8 cellular contexts compared by ENCODE assay signal in genomic region chr6:43263314-43264178, GRCh38. TPM values are rescaled to one million over a fixed set of nuclear protein-coding genes. Genes with fewer than 3 reads are reported as not detected.
DNase-seq lines count a peak whose midpoint lies in the region; ATAC-seq and TF ChIP-seq lines count a peak whose summit lies in the region.

No MANE protein-coding gene starts in this region.

- DNase-seq in GM13976 (ENCODE audit: low spot score), result peak; percentile 95
- DNase-seq in OCI-LY7 (ENCODE audit: low spot score), result peak; percentile 83
- DNase-seq in activated T-cell treated with anti-CD3 and anti-CD28 coated beads for 48 hours (ENCODE audit: low read depth), result peak; percentile 71
- peak; percentile 10 for DNase-seq in esophagus squamous epithelium (lab: John Stamatoyannopoulos, UW)
- DNase-seq in stimulated activated naive CD8-positive, alpha-beta T cell treated with anti-CD3 and anti-CD28 coated beads, Interleukin-15, amount 100 ng/mL, for 72 hours, result peak; percentile 68 to 76
- DNase-seq in NCI-H2171 treated with DMSO at 0.1 percent for 48 hours (lab: John Stamatoyannopoulos, UW), result no peak

- no peak for TF ChIP-seq POLR2A in esophagus squamous epithelium (IDR thresholded peaks at IDR 0.05)

- peaks cover 0 to 14% (median 0%) of the 10 kb centered on the region in 4 donors for H3K27me3 ChIP-seq in esophagus squamous epithelium

- H3K27me3 Mint-ChIP-seq in nephron (ENCODE audit: low read depth), result peaks cover 25% of the 10 kb centered on the region
- H3K27me3 Mint-ChIP-seq in stimulated activated naive CD8-positive, alpha-beta T cell treated with anti-CD3 and anti-CD28 coated beads, Interleukin-15, amount 100 ng/mL, for 72 hours, result peaks cover 5% of the 10 kb centered on the region

- H3K9me3 Mint-ChIP-seq in nephron, result no peaks in the 10 kb centered on the region
- H3K9me3 Mint-ChIP-seq in stimulated activated naive CD8-positive, alpha-beta T cell treated with anti-CD3 and anti-CD28 coated beads, Interleukin-15, amount 100 ng/mL, for 72 hours, result no peaks in the 10 kb centered on the region

- ATAC-seq in HG03103 (IDR thresholded peaks at IDR 0.05; ENCODE audit: low read depth, unreplicated experiment), result peak; percentile 65
- ATAC-seq in stimulated activated naive CD8-positive, alpha-beta T cell treated with anti-CD3 and anti-CD28 coated beads, Interleukin-15, amount 100 ng/mL, for 72 hours, result peak; percentile 93

- no peaks in the 10 kb centered on the region for H3K79me2 ChIP-seq in OCI-LY7 (ENCODE audit: insufficient read depth, low read depth, low read length)

- H4K20me1 ChIP-seq in OCI-LY7 (ENCODE audit: insufficient read depth, low read length), result no peaks in the 10 kb centered on the region

- intact Hi-C loops in OCI-LY7 (cut with micrococcal nuclease; ENCODE audit: unreplicated experiment) (loop anchor here (1.0 kb wide), 2 partner anchors 134 to 243 kb away; no protein-coding TSS in a partner anchor), esophagus squamous epithelium (cut with DNase I) (loop anchor here (10.0 kb wide), 1 partner anchor 241 kb away; no protein-coding TSS in a partner anchor)

- H3K9me3 ChIP-seq in OCI-LY7 (ENCODE audit: low read length) (no peaks in the 10 kb centered on the region), esophagus squamous epithelium (no peaks in the 10 kb centered on the region)

- peaks cover 23% of the 10 kb centered on the region for H3K4me1 Mint-ChIP-seq in nephron
- H3K4me1 Mint-ChIP-seq in stimulated activated naive CD8-positive, alpha-beta T cell treated with anti-CD3 and anti-CD28 coated beads, Interleukin-15, amount 100 ng/mL, for 72 hours, result peaks cover 7% of the 10 kb centered on the region

- WGBS in esophagus squamous epithelium, 2 donors, result 49 to 76% methylated on average over 6 to 11 of the region's 12 CpGs

- H3K36me3 ChIP-seq in OCI-LY7 (ENCODE audit: insufficient read depth, low read length), result no peaks in the 10 kb centered on the region
- H3K36me3 ChIP-seq in esophagus squamous epithelium, result no peaks in the 10 kb centered on the region

- no peak overlapping the region for H3K4me2 ChIP-seq in OCI-LY7 (ENCODE audit: low read length)

- TF ChIP-seq CTCF in GM13976 (IDR thresholded peaks at IDR 0.05; ENCODE audit: borderline replicate concordance, control extremely low read depth, extremely low read depth, insufficient read depth, missing control alignments) (peak; percentile 90), OCI-LY7 (conservative IDR thresholded peaks at IDR 0.05; ENCODE audit: low read length) (peak; percentile 94), esophagus squamous epithelium (IDR thresholded peaks at IDR 0.05) (peak; percentile 41 to 85 (median 73)), nephron (IDR thresholded peaks at IDR 0.05; ENCODE audit: unreplicated experiment in 3 of 3) (peak; percentile 73 to 85 (median 75))

- POLR2A ChIA-PET in OCI-LY7 (lab: Charles Lee), result no interaction called here

- no TSS peak for BruUV-seq in OCI-LY7 (replicated peaks; lab: Mats Ljungman, UMichigan)

- H3K4me3 Mint-ChIP-seq in nephron, result no peak overlapping the region
- no peak overlapping the region for H3K4me3 Mint-ChIP-seq in stimulated activated naive CD8-positive, alpha-beta T cell treated with anti-CD3 and anti-CD28 coated beads, Interleukin-15, amount 100 ng/mL, for 72 hours

- H3K27ac Mint-ChIP-seq in nephron, result peak overlapping the region in 1 of 3 experiments; percentile 10
- H3K27ac Mint-ChIP-seq in stimulated activated naive CD8-positive, alpha-beta T cell treated with anti-CD3 and anti-CD28 coated beads, Interleukin-15, amount 100 ng/mL, for 72 hours, result peak overlapping the region in 1 of 2 donors; percentile 30

- H3K4me3 ChIP-seq in OCI-LY7 (ENCODE audit: low read depth, low read length, poor library complexity, severe bottlenecking) (no peak overlapping the region), esophagus squamous epithelium (no peak overlapping the region)

- H3K27ac ChIP-seq in OCI-LY7 (ENCODE audit: low read depth, low read length, poor library complexity, severe bottlenecking), result no peak overlapping the region
- no peak overlapping the region for H3K27ac ChIP-seq in esophagus squamous epithelium

- no peak overlapping the region for H2AFZ ChIP-seq in OCI-LY7 (ENCODE audit: low read length)

- CTCF ChIA-PET in OCI-LY7 (lab: Charles Lee; ENCODE audit: unreplicated experiment), result no interaction called here

- H3K9me2 ChIP-seq in OCI-LY7 (ENCODE audit: insufficient read depth, low read length), result no peaks in the 10 kb centered on the region

- H3K4me1 ChIP-seq in OCI-LY7 (ENCODE audit: insufficient read depth, low read length, poor library complexity, severe bottlenecking), result no peaks in the 10 kb centered on the region
- H3K4me1 ChIP-seq in esophagus squamous epithelium, result peaks cover 0 to 12% (median under 1%) of the 10 kb centered on the region in 3 donors

- in situ Hi-C loops in GM13976 (cut with MboI; ENCODE audit: low sequenced_read_pairs, unreplicated experiment), result loop anchor here (25.0 kb wide), 1 partner anchor 224 kb away; the partner anchor contains the start of gene TJAP1

- no peaks in the 10 kb centered on the region for H3K36me3 Mint-ChIP-seq in nephron (ENCODE audit: low read depth)

RNA-seq across cellular contexts. Expression of gene TTBK1, which starts 20.3 kb away (rescaled TPM):
- 0.05 and 0.35 TPM in 2 replicates for total RNA-seq in OCI-LY7 (2014; rRNA removed; shearing (Covaris generic))
- total RNA-seq in OCI-LY7 (2022) (1.5 and 1.7 TPM in 2 replicates), esophagus squamous epithelium (under 1 TPM in 1 of 4 donors, not detected in 3; 0.13 TPM)

RNA-seq across cellular contexts. Expression of gene DNPH1, which starts 34.3 kb away (rescaled TPM):
- 111 and 126 TPM in 2 replicates for total RNA-seq in OCI-LY7 (2014; rRNA removed; shearing (Covaris generic))
- total RNA-seq in OCI-LY7 (2022) (58.7 and 65.5 TPM in 2 replicates), esophagus squamous epithelium (100 to 1,000 TPM in 1 of 4 donors, 10 to 100 TPM in 3; 57.7 to 101 (median 81.5) TPM)

RNA-seq across cellular contexts. Expression of gene SLC22A7, which starts 34.5 kb away (rescaled TPM):
- total RNA-seq in OCI-LY7 (2014; rRNA removed; shearing (Covaris generic)), result not detected in 2 replicates
- total RNA-seq in OCI-LY7 (2022) (not detected in 2 replicates), esophagus squamous epithelium (not detected)

RNA-seq across cellular contexts. Expression of gene CRIP3, which starts 45.1 kb away (rescaled TPM):
- total RNA-seq in OCI-LY7 (2014; rRNA removed; shearing (Covaris generic)), result 2.7 and 2.9 TPM in 2 replicates
- total RNA-seq in OCI-LY7 (2022), result 1.7 TPM in 1 of 2 replicates, not detected in the other
- under 1 TPM in 3 of 4 donors, not detected in 1; 0.38 to 0.72 (median 0.41) TPM for total RNA-seq in esophagus squamous epithelium
